Comparison of ENCODE assay signal across 1 cellular context in genomic region chr6:158328446-158328845, GRCh38.
TF ChIP-seq lines count a peak whose summit lies in the region.

No MANE protein-coding gene starts in this region.

TF ChIP-seq in HepG2, 621 proteins besides CTCF, POLR2A, EP300 and RAD21:
- TF ChIP-seq SALL1 (CRISPR knock-in tag; IDR thresholded peaks at IDR 0.05) (0 out of 2 replicates have a peak, but pooled peaks have one; percentile 12), FOXO4 (CRISPR knock-in tag; conservative IDR thresholded peaks at IDR 0.05) (no peak)
